ENCODE assay signal across 1 cellular context in the genomic region with DNA sequence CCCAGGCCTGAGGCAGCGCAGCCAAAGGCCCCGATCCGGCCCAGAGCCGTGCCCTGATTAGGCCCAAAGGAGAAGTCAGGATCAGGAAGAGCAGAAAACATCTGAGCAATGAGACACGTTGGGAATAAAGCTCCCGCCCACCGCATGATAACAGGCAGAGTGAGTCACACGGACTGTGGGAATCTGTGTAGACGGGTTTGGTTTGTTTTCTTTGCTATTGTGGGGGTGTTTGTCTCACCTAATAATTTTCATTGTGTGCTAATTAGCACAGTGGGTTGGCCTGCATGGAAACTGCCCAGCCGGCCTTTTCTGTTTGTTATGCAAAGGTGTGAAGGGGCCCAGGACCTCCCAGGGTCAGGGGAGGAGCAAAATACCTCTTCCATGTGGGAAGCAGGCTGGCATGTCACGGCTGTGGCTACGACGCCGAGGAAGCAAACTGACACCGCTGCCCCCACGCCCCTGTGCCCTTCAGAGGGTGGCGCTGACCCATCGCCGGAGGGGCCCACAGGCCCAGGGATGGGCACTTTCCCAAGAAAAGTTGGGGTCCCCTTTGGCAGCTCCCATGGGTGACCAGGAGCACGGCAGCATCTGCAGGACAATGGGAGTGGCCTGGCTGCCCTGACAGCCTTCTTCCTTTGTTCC.
TF ChIP-seq lines count a peak whose summit lies in the region.

No MANE protein-coding gene starts in this region.

TF ChIP-seq in WTC11, 78 proteins besides CTCF, POLR2A, EP300 and RAD21 (continued from another document):
- peak; percentile 67; the same call in 1 of the 2 replicates for TF ChIP-seq CREB1 (CRISPR knock-in tag; IDR thresholded peaks at IDR 0.05)
- TF ChIP-seq SMAD3 (CRISPR knock-in tag; IDR thresholded peaks at IDR 0.05; ENCODE audit: borderline replicate concordance), result no peak
- TF ChIP-seq, protein P1, sequence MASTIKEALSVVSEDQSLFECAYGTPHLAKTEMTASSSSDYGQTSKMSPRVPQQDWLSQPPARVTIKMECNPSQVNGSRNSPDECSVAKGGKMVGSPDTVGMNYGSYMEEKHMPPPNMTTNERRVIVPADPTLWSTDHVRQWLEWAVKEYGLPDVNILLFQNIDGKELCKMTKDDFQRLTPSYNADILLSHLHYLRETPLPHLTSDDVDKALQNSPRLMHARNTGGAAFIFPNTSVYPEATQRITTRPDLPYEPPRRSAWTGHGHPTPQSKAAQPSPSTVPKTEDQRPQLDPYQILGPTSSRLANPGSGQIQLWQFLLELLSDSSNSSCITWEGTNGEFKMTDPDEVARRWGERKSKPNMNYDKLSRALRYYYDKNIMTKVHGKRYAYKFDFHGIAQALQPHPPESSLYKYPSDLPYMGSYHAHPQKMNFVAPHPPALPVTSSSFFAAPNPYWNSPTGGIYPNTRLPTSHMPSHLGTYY (CRISPR knock-in tag; IDR thresholded peaks at IDR 0.05), result no peak
- no peak for TF ChIP-seq GABPB1 (CRISPR knock-in tag; IDR thresholded peaks at IDR 0.05)
- TF ChIP-seq ZNF396 (CRISPR knock-in tag; IDR thresholded peaks at IDR 0.05; ENCODE audit: borderline replicate concordance), result no peak
- no peak for TF ChIP-seq GTF2I (CRISPR knock-in tag; conservative IDR thresholded peaks at IDR 0.05)
- TF ChIP-seq PRRX2 (CRISPR knock-in tag; IDR thresholded peaks at IDR 0.05), result no peak
- no peak for TF ChIP-seq ZNF317 (CRISPR knock-in tag; IDR thresholded peaks at IDR 0.05; ENCODE audit: borderline replicate concordance, low read depth)
- TF ChIP-seq, protein P2, sequence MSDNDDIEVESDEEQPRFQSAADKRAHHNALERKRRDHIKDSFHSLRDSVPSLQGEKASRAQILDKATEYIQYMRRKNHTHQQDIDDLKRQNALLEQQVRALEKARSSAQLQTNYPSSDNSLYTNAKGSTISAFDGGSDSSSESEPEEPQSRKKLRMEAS (CRISPR knock-in tag; IDR thresholded peaks at IDR 0.05), result peak; percentile 77
